In the genomic region with DNA sequence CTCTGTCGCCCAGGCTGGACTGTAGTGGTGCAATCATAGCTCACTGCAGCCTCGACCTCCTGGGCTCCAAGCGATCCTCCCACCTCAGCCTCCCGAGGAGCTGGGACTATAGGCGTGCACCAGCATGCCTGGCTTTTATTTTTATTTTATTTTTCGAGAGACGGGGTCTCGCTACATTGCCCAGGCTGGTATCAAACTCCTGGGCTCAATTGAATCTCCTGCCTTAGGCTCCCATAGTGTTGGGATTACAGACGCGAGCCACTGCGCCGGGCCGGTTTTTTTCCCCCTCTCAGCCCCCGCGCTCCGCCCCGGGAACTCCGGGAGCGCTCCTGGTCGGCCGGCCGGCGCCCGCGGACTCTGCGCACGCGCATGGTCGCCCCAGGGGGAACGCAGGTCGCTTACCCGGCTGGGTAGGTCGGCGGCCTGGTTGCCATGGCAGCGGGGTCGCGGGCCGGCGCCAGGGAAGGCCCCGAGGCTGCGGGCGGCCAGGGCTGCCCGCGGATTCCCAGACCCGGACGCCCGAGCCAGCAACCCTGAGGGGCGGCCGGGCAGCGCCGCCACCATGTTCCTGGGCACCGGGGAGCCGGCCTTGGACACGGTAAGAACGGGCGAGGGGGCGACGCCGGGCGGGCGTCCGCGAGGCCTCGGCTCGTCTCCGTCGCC, we compare ENCODE assay signal across 8 cellular contexts. TPM values are rescaled to one million over a fixed set of nuclear protein-coding genes. Genes with fewer than 3 reads are reported as not detected.
DNase-seq lines count a peak whose midpoint lies in the region; ATAC-seq and TF ChIP-seq lines count a peak whose summit lies in the region.

A gene with protein sequence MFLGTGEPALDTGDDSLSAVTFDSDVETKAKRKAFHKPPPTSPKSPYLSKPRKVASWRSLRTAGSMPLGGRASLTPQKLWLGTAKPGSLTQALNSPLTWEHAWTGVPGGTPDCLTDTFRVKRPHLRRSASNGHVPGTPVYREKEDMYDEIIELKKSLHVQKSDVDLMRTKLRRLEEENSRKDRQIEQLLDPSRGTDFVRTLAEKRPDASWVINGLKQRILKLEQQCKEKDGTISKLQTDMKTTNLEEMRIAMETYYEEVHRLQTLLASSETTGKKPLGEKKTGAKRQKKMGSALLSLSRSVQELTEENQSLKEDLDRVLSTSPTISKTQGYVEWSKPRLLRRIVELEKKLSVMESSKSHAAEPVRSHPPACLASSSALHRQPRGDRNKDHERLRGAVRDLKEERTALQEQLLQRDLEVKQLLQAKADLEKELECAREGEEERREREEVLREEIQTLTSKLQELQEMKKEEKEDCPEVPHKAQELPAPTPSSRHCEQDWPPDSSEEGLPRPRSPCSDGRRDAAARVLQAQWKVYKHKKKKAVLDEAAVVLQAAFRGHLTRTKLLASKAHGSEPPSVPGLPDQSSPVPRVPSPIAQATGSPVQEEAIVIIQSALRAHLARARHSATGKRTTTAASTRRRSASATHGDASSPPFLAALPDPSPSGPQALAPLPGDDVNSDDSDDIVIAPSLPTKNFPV (plus strand): TSS at position 360 of the 663 bp plus-strand sequence. CDS start 203 bp downstream, at position 563.

- H2BK5ac ChIP-seq in mesendoderm (ENCODE audit: low read length), result no peak within 1 kb of the TSS

- no peaks in the 10 kb centered on the region for H3K27me3 Mint-ChIP-seq in CD14-positive monocyte (ENCODE audit: low read depth in 3 of 3)
- no peaks in the 10 kb centered on the region for H3K27me3 Mint-ChIP-seq in endodermal cell (ENCODE audit: insufficient read depth)

- H3K4me3 ChIP-seq in NT2/D1 (ENCODE audit: insufficient read length, low read depth) (peak within 1 kb of the TSS; percentile 91), endodermal cell (ENCODE audit: low read length) (peak within 1 kb of the TSS; percentile 88), mesendoderm (ENCODE audit: low read length) (peak within 1 kb of the TSS; percentile 72)

- H3K9ac ChIP-seq in NT2/D1 (ENCODE audit: insufficient read length, low read depth) (peak within 1 kb of the TSS; percentile 95), endodermal cell (ENCODE audit: extremely low read depth, low read length, poor library complexity, severe bottlenecking) (peak within 1 kb of the TSS; percentile 80), mesendoderm (ENCODE audit: low read length) (peak within 1 kb of the TSS; percentile 88)

- TF ChIP-seq CTCF in CD14-positive monocyte (IDR thresholded peaks at IDR 0.05) (no peak), endodermal cell (conservative IDR thresholded peaks at IDR 0.05) (no peak)

- peak within 1 kb of the TSS; percentile 91 for H3K4me2 ChIP-seq in mesendoderm (ENCODE audit: low read length)

- H3K27me3 ChIP-seq in NT2/D1 (ENCODE audit: insufficient read depth, insufficient read length) (no peaks in the 10 kb centered on the region), endodermal cell (ENCODE audit: control insufficient read depth, insufficient read depth, low read length, poor library complexity, severe bottlenecking) (no peaks in the 10 kb centered on the region), mesendoderm (ENCODE audit: insufficient read depth, low read length, poor library complexity) (no peaks in the 10 kb centered on the region)

- H3K27ac Mint-ChIP-seq in CD14-positive monocyte, result peak within 1 kb of the TSS in 5 of 7 donors; percentile 33 to 80 (median 66)
- H3K27ac Mint-ChIP-seq in endodermal cell, result no peak within 1 kb of the TSS

- intact Hi-C loops in CD14-positive monocyte (cut with micrococcal nuclease), result loop anchor here (5.0 to 10.0 kb wide), 3 partner anchors 36 to 84 kb away; a partner anchor contains a TSS

- H3K4me1 ChIP-seq in NT2/D1 (ENCODE audit: insufficient read depth, insufficient read length) (peaks cover 8% of the 10 kb centered on the region), endodermal cell (ENCODE audit: control insufficient read depth, insufficient read depth, low read length) (peaks cover 8% of the 10 kb centered on the region), mesendoderm (ENCODE audit: control insufficient read depth, low read depth, low read length) (no peaks in the 10 kb centered on the region)

- H4K8ac ChIP-seq in mesendoderm (ENCODE audit: low read depth, low read length), result no peak within 1 kb of the TSS

- H3K36me3 ChIP-seq in NT2/D1 (ENCODE audit: insufficient read depth, insufficient read length, low read length) (peaks cover 8% of the 10 kb centered on the region), endodermal cell (ENCODE audit: control insufficient read depth, insufficient read depth, low read length) (peaks cover 11% of the 10 kb centered on the region), mesendoderm (ENCODE audit: control insufficient read depth, insufficient read depth, low read length) (no peaks in the 10 kb centered on the region)

- no peak within 1 kb of the TSS for H2BK15ac ChIP-seq in mesendoderm (replicated peaks; ENCODE audit: low read depth)

- H3K56ac ChIP-seq in mesendoderm (ENCODE audit: low read length), result peak within 1 kb of the TSS; percentile 90

- H3K27ac ChIP-seq in endodermal cell (ENCODE audit: low read depth, low read length) (peak within 1 kb of the TSS; percentile 76), mesendoderm (ENCODE audit: low read depth, low read length) (no peak within 1 kb of the TSS)

- peaks cover 11% of the 10 kb centered on the region for H3K79me1 ChIP-seq in mesendoderm (ENCODE audit: low read length)

- H3K9me3 Mint-ChIP-seq in CD14-positive monocyte (peaks cover 0 to 2% (median 0%) of the 10 kb centered on the region in 7 donors), endodermal cell (no peaks in the 10 kb centered on the region)

- peaks cover 11% of the 10 kb centered on the region for H3K79me2 ChIP-seq in mesendoderm (ENCODE audit: control insufficient read depth, insufficient read depth, low read length)

- H3K4ac ChIP-seq in mesendoderm (ENCODE audit: low read depth, low read length), result no peak within 1 kb of the TSS

- DNase-seq in CD14-positive monocyte (ENCODE audit: low spot score) (peak; percentile 88), HPDE6-E6E7 (ENCODE audit: extremely low spot score) (peak; percentile 74), NT2/D1 (ENCODE audit: low read depth, low spot score) (peak; percentile 97), endodermal cell (peak; percentile 98), mesendoderm (peak; percentile 96)
- peak; percentile 48 for DNase-seq in activated CD8-positive, alpha-beta memory T cell treated with anti-CD3 and anti-CD28 coated beads, Interleukin-2, amount 50 U/mL, for 1 hour (ENCODE audit: extremely low read depth)
- peak; percentile 88 for DNase-seq in stimulated activated CD8-positive, alpha-beta memory T cell treated with anti-CD3 and anti-CD28 coated beads, Interleukin-12 subunit alpha, Interleukin-12 subunit beta, amount 100 ng/mL, for 4 hours (ENCODE audit: low read depth)

- H3K4me1 Mint-ChIP-seq in CD14-positive monocyte (peaks cover 44% of the 10 kb centered on the region), endodermal cell (peaks cover 14% of the 10 kb centered on the region)

- peak within 1 kb of the TSS; percentile 15 for H3K18ac ChIP-seq in mesendoderm (ENCODE audit: low read length)

- WGBS in endodermal cell (ENCODE audit: insufficient coverage in 1 of 2, insufficient read length in 1 of 2), 2 experiments, result 9 to 58% methylated on average over 11 to 67 of the region's 67 CpGs
- no CpG with 5 or more reads among the region's 67 CpGs for WGBS in mesendoderm (ENCODE audit: extremely low coverage, insufficient coverage, low lambda C conversion rate)

- H3K9me3 ChIP-seq in NT2/D1 (ENCODE audit: insufficient read depth, low read length) (no peaks in the 10 kb centered on the region), endodermal cell (ENCODE audit: control insufficient read depth, low read length) (no peaks in the 10 kb centered on the region)

- peak; percentile 58 for ATAC-seq in GM19452 (IDR thresholded peaks at IDR 0.05; ENCODE audit: unreplicated experiment)

- H2AK5ac ChIP-seq in mesendoderm (ENCODE audit: low read length), result no peak within 1 kb of the TSS

- H3K36me3 Mint-ChIP-seq in CD14-positive monocyte (peaks cover 4 to 13% of the 10 kb centered on the region in 2 donors), endodermal cell (ENCODE audit: low read depth) (peaks cover 10% of the 10 kb centered on the region)

- no peak within 1 kb of the TSS for H2BK120ac ChIP-seq in mesendoderm (ENCODE audit: low read depth, low read length)

- H3K4me3 Mint-ChIP-seq in CD14-positive monocyte (peak within 1 kb of the TSS; percentile 79 to 87), endodermal cell (peak within 1 kb of the TSS; percentile 62)

- no peak within 1 kb of the TSS for H4K5ac ChIP-seq in mesendoderm (ENCODE audit: low read length)

- H3K23ac ChIP-seq in mesendoderm (ENCODE audit: low read length), result no peak within 1 kb of the TSS

RNA-seq across cellular contexts. Expression of the gene that starts here (rescaled TPM):
- polyA plus RNA-seq in CD14-positive monocyte, result 1 to 10 TPM; 1.8 to 3.0 TPM
- 10 to 100 TPM; 15.4 to 20.8 TPM for total RNA-seq in endodermal cell
- polyA plus RNA-seq in endodermal cell (2013, experiment 1 of 2), result 15.7 TPM
- polyA plus RNA-seq in endodermal cell (2013, experiment 2 of 2), result 13.5 TPM
- 3.1 TPM for polyA plus RNA-seq in mesendoderm (2013, experiment 1 of 2)
- 2.8 TPM for polyA plus RNA-seq in mesendoderm (2013, experiment 2 of 2)

Comparison
In these comparisons a context has a peak if more than half of its experiments do, and no peak if none do; other contexts are left out.
1. DNase-seq: peak in every context shown above with its lines; median percentile 98 in endodermal cell; 97 in NT2/D1; 96 in mesendoderm; 88 in CD14-positive monocyte; 88 in stimulated activated CD8-positive, alpha-beta memory T cell treated with anti-CD3 and anti-CD28 coated beads, Interleukin-12 subunit alpha, Interleukin-12 subunit beta, amount 100 ng/mL, for 4 hours; 74 in HPDE6-E6E7; 48 in activated CD8-positive, alpha-beta memory T cell treated with anti-CD3 and anti-CD28 coated beads, Interleukin-2, amount 50 U/mL, for 1 hour.